ENCODE assay signal across 9 cellular contexts in genomic region chr20:38460040-38460623, GRCh38. TPM values are rescaled to one million over a fixed set of nuclear protein-coding genes. Genes with fewer than 3 reads are reported as not detected.
DNase-seq lines count a peak whose midpoint lies in the region; TF ChIP-seq lines count a peak whose summit lies in the region.
"Had no signal": no experiment of that assay in that cellular context is flagged by ENCODE, and none has a peak within 500 bp of the region (broad histone marks: within the 10 kb centered on the region; RNA-seq: fewer than 3 reads in every experiment).

No MANE protein-coding gene starts in this region.

- TF ChIP-seq CTCF in fibroblast of villous mesenchyme (IDR thresholded peaks at IDR 0.05; ENCODE audit: insufficient read depth, low read depth, low read length), result no peak
- no peak for TF ChIP-seq CTCF in thyroid gland (IDR thresholded peaks at IDR 0.05)
- no peak for TF ChIP-seq CTCF in osteocyte (IDR thresholded peaks at IDR 0.05)

- no peak overlapping the region for H3K27ac Mint-ChIP-seq in osteocyte (ENCODE audit: unreplicated experiment)
- H3K27ac Mint-ChIP-seq: dendritic cell treated with granulocyte-macrophage colony-stimulating factor and Interleukin-4, amounts not matched to agents 40 ng/mL and 50 ng/mL, for 4 days had no signal

- H3K27me3 Mint-ChIP-seq in osteocyte (ENCODE audit: unreplicated experiment), result peaks cover 5% of the 10 kb centered on the region

- no peak for TF ChIP-seq POLR2A in thyroid gland (IDR thresholded peaks at IDR 0.05)

- no peaks in the 10 kb centered on the region for H3K36me3 ChIP-seq in thyroid gland

- peak overlapping the region; percentile 2 for H3K4me3 ChIP-seq in fibroblast of villous mesenchyme (ENCODE audit: low read depth, low read length)
- no peak overlapping the region for H3K4me3 ChIP-seq in thyroid gland (replicated peaks in 1 of 3)

- WGBS in thyroid gland, 2 donors, result 44 to 46% methylated on average over 5 of the region's 5 CpGs

- no peaks in the 10 kb centered on the region for H3K27me3 ChIP-seq in thyroid gland

- intact Hi-C loops in thyroid gland (cut with DNase I), result no loop called here

- peak overlapping the region in 1 of 3 donors; percentile 42 for H3K27ac ChIP-seq in thyroid gland

- DNase-seq in NOMO-1 treated with DMSO at 0.1 percent for 48 hours (lab: John Stamatoyannopoulos, UW; ENCODE audit: unreplicated experiment) (peak; percentile 24), NOMO-1 treated with dmso at 0.1 percent for 144 hours (lab: John Stamatoyannopoulos, UW; ENCODE audit: unreplicated experiment) (no peak), fibroblast of villous mesenchyme (ENCODE audit: low read depth) (peak; percentile 88), thyroid gland (peak; percentile 51 to 54), osteocyte (ENCODE audit: extremely low spot score, unreplicated experiment) (no peak), DMS114 treated with DMSO at 0.1 percent for 48 hours (lab: John Stamatoyannopoulos, UW; ENCODE audit: unreplicated experiment) (no peak), GM03348 (ENCODE audit: low spot score) (no peak)

- H3K4me3 Mint-ChIP-seq in osteocyte (ENCODE audit: unreplicated experiment), result no peak overlapping the region
- H3K4me3 Mint-ChIP-seq: dendritic cell treated with granulocyte-macrophage colony-stimulating factor and Interleukin-4, amounts not matched to agents 40 ng/mL and 50 ng/mL, for 4 days had no signal

- H3K36me3 Mint-ChIP-seq in osteocyte (ENCODE audit: unreplicated experiment), result no peaks in the 10 kb centered on the region

- H3K4me1 ChIP-seq in thyroid gland, result peaks cover 0 to 4% of the 10 kb centered on the region in 2 donors

- H3K9me3 ChIP-seq in thyroid gland, result no peaks in the 10 kb centered on the region

- no peaks in the 10 kb centered on the region for H3K9me3 Mint-ChIP-seq in osteocyte (ENCODE audit: unreplicated experiment)
- H3K9me3 Mint-ChIP-seq: dendritic cell treated with granulocyte-macrophage colony-stimulating factor and Interleukin-4, amounts not matched to agents 40 ng/mL and 50 ng/mL, for 4 days had no signal

- H3K4me1 Mint-ChIP-seq in osteocyte (ENCODE audit: unreplicated experiment), result peaks cover 6% of the 10 kb centered on the region

TF ChIP-seq in PFSK-1, 5 proteins besides CTCF, POLR2A, EP300 and RAD21:
- no peak for TF ChIP-seq REST (IDR thresholded peaks at IDR 0.05; ENCODE audit: insufficient read depth in 1 of 2, low read depth in 2 of 2, low read length in 2 of 2)
- TF ChIP-seq SIN3A (IDR thresholded peaks at IDR 0.05; ENCODE audit: borderline replicate concordance, insufficient read depth, low read length), result peak; percentile 43; the same call in 1 of the 2 replicates

RNA-seq across cellular contexts. Expression of gene RALGAPB, which starts 12.5 kb away (rescaled TPM):
- polyA plus RNA-seq in PFSK-1 (2012; ENCODE audit: insufficient read length, low read depth), result 15.3 TPM
- total RNA-seq in fibroblast of villous mesenchyme (38.3 and 45.8 TPM in 2 replicates), thyroid gland (10 to 100 TPM; 53.6 to 79.8 (median 62.1) TPM), osteocyte (36.8 and 37.1 TPM in 2 replicates)

RNA-seq across cellular contexts. Expression of gene SNHG17, which starts 25.0 kb away (rescaled TPM):
- 143 TPM for polyA plus RNA-seq in PFSK-1 (2012; ENCODE audit: insufficient read length, low read depth)
- total RNA-seq in fibroblast of villous mesenchyme (7.4 and 8.6 TPM in 2 replicates), thyroid gland (10 to 100 TPM; 13.3 to 38.4 (median 18.7) TPM), osteocyte (29.6 and 30.9 TPM in 2 replicates)

Comparison
In these comparisons a context has a peak if more than half of its experiments do, and no peak if none do; other contexts are left out.
1. DNase-seq: peak in NOMO-1 treated with DMSO at 0.1 percent for 48 hours (single experiment), fibroblast of villous mesenchyme (single experiment) and thyroid gland (2 of 2); none in NOMO-1 treated with dmso at 0.1 percent for 144 hours (single experiment), osteocyte (single experiment), DMS114 treated with DMSO at 0.1 percent for 48 hours (single experiment) and GM03348 (single experiment).